Comparison of ENCODE assay signal across 1 cellular context in the genomic region with DNA sequence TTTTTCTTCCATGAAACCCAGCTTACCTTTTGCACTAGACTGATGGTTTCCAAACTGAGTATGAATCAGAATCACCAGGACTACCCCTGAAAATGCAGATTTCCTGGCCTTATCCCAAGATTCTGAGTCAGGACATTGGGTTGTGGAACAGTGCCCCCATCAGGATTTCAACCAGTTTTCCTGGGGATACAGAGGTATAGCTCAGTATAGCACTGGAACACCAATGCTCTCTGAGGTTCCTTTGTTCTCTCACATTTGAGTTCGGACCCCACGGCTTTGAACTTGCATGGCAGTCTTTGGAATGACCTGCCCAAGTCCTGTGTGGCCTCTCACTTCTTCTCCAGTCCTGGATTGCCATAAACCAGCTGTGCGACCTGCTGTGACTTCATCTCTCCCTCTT.
TF ChIP-seq lines count a peak whose summit lies in the region.

No MANE protein-coding gene starts in this region.

TF ChIP-seq in liver, 16 proteins besides CTCF, POLR2A, EP300 and RAD21 (continued from another document):
- TF ChIP-seq, protein P1, sequence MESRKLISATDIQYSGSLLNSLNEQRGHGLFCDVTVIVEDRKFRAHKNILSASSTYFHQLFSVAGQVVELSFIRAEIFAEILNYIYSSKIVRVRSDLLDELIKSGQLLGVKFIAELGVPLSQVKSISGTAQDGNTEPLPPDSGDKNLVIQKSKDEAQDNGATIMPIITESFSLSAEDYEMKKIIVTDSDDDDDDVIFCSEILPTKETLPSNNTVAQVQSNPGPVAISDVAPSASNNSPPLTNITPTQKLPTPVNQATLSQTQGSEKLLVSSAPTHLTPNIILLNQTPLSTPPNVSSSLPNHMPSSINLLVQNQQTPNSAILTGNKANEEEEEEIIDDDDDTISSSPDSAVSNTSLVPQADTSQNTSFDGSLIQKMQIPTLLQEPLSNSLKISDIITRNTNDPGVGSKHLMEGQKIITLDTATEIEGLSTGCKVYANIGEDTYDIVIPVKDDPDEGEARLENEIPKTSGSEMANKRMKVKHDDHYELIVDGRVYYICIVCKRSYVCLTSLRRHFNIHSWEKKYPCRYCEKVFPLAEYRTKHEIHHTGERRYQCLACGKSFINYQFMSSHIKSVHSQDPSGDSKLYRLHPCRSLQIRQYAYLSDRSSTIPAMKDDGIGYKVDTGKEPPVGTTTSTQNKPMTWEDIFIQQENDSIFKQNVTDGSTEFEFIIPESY (IDR thresholded peaks at IDR 0.05), result no peak
- no peak for TF ChIP-seq YY1 (IDR thresholded peaks at IDR 0.05)
